1 cellular context compared by ENCODE assay signal in the genomic region with DNA sequence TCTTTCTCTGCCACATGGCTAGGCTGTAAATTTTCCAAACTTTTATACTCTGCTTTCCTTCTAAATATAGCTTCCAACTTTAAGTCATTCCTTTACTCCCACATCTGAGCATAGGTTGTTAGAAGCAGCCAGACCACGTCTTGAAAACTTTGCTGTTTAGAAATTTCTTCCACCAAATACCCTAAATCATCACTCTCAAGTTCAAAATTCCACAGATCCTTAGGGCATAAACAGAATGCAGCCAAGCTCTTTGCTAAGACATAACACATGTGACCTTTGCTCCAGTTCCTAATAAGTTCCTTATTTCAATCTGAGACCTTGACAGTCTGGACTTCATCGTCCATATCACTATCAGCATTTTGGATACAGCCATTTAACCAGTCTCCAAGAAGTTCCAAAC.
TF ChIP-seq lines count a peak whose summit lies in the region.

No MANE protein-coding gene starts in this region.

TF ChIP-seq in SK-N-SH, 30 proteins besides CTCF, POLR2A, EP300 and RAD21 (continued from another document):
- no peak for TF ChIP-seq TEAD4 (IDR thresholded peaks at IDR 0.05; ENCODE audit: borderline replicate concordance, insufficient read depth)
- no peak for TF ChIP-seq TAF1 (IDR thresholded peaks at IDR 0.05; ENCODE audit: borderline replicate concordance, low read depth, low read length)
